12 cellular contexts compared by ENCODE assay signal in the genomic region with DNA sequence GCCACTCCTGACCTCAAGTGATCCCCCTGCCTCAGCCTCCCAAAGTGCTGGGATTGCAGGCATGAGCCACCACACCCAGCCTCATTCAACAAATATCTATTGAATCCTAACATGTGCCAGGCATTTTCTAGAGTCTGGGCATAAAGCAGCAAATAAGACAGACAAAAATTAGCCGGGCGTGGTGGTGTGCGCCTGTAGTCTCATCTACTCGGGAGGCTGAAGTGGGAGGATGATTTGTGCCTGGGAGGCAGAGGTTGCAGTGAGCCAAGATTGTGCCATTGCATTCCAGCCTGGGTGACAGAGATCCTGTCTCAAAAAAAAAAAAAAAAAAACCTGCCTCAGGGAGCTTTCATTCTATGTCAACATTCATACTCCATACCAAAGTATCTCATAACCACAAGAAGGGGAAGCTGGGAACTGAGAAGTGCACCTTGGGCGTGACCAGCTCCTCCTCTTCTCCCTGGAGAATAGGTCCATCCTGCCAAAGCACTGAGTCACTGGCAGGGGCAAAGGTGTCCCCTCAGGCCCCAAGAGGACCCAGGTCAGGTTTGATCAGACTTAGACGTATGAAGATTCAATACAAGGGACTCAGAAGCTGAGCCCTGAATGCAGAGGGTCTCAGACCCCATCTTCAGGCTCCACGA. TPM values are rescaled to one million over a fixed set of nuclear protein-coding genes. Genes with fewer than 3 reads are reported as not detected.
DNase-seq lines count a peak whose midpoint lies in the region; ATAC-seq and TF ChIP-seq lines count a peak whose summit lies in the region.
"Had no signal": no experiment of that assay in that cellular context is flagged by ENCODE, and none has a peak within 500 bp of the region (broad histone marks: within the 10 kb centered on the region; RNA-seq: fewer than 3 reads in every experiment).

No MANE protein-coding gene starts in this region.

- no peaks in the 10 kb centered on the region for H3K79me2 ChIP-seq in OCI-LY3 (ENCODE audit: low read length)

- peak overlapping the region; percentile 41 for H3K27ac Mint-ChIP-seq in T-helper 1 cell treated with Interleukin-12 subunit alpha and Interleukin-12 subunit beta and Interleukin-4 antibody, amounts not matched to agents 30 μg/mL and 1 μg/mL, for 36 hours
- H3K27ac Mint-ChIP-seq: activated naive CD8-positive, alpha-beta T cell treated with anti-CD3 and anti-CD28 coated beads, Interleukin-2, amount 10 ng/mL, durations not matched to agents 7 days and 5 days had no signal

- H3K4me1 ChIP-seq in OCI-LY3 (ENCODE audit: low read length) (peaks cover 65% of the 10 kb centered on the region), spleen (peaks cover 21 to 80% (median 66%) of the 10 kb centered on the region in 6 donors)

- H4K20me1 ChIP-seq in OCI-LY3 (ENCODE audit: insufficient read depth, low read length) = no peaks in the 10 kb centered on the region

- no peak overlapping the region for H3K4me3 Mint-ChIP-seq in T-helper 1 cell treated with Interleukin-12 subunit alpha and Interleukin-12 subunit beta and Interleukin-4 antibody, amounts not matched to agents 30 μg/mL and 1 μg/mL, for 36 hours
- H3K4me3 Mint-ChIP-seq: activated naive CD8-positive, alpha-beta T cell treated with anti-CD3 and anti-CD28 coated beads, Interleukin-2, amount 10 ng/mL, durations not matched to agents 7 days and 5 days had no signal

- H3K36me3 ChIP-seq in OCI-LY3 (replicated peaks; ENCODE audit: low read depth, low read length) (peaks cover 46% of the 10 kb centered on the region), spleen (peaks cover 0 to 91% (median 47%) of the 10 kb centered on the region in 6 donors)

- no peak for DNase-seq in T-helper 1 cell
- no peak for DNase-seq in dorsolateral prefrontal cortex
- peak; percentile 37 for DNase-seq in spleen
- DNase-seq in midbrain (lab: John Stamatoyannopoulos, UW) = no peak
- no peak for DNase-seq in nucleus accumbens (lab: John Stamatoyannopoulos, UW)
- DNase-seq: activated naive CD8-positive, alpha-beta T cell treated with anti-CD3 and anti-CD28 coated beads, Interleukin-2, amount 10 ng/mL, durations not matched to agents 7 days and 5 days; effector CD8-positive, alpha-beta T cell; stimulated activated CD4-positive, alpha-beta T cell treated with anti-CD3 and anti-CD28 coated beads, Interleukin-12 subunit alpha, Interleukin-12 subunit beta, amount 100 ng/mL, for 4 hours; stimulated activated naive CD4-positive, alpha-beta T cell had no signal

- H3K36me3 Mint-ChIP-seq in T-helper 1 cell treated with Interleukin-12 subunit alpha and Interleukin-12 subunit beta and Interleukin-4 antibody, amounts not matched to agents 30 μg/mL and 1 μg/mL, for 36 hours (ENCODE audit: low read depth) = peaks cover 36% of the 10 kb centered on the region

- 80 to 87% (median 83%) methylated on average over 7 of the region's 7 CpGs for WGBS in spleen, 5 donors

- no peak for TF ChIP-seq POLR2A in spleen (IDR thresholded peaks at IDR 0.05)

- no peak for ATAC-seq in GM21737 (IDR thresholded peaks at IDR 0.05; ENCODE audit: unreplicated experiment)

- H3K9me3 ChIP-seq in OCI-LY3 (ENCODE audit: insufficient read depth, low read length) (no peaks in the 10 kb centered on the region), spleen (no peaks in the 10 kb centered on the region)

- H3K4me3 ChIP-seq in OCI-LY3 (ENCODE audit: low read length) (no peak overlapping the region), dorsolateral prefrontal cortex (no peak overlapping the region), spleen (no peak overlapping the region)

- H3K27ac ChIP-seq in OCI-LY3 (ENCODE audit: low read length) (no peak overlapping the region), dorsolateral prefrontal cortex (peak overlapping the region in 35 of 59 donors; percentile 3 to 99 (median 82)), spleen (peak overlapping the region in 3 of 8 donors; percentile 17 to 82 (median 27))

- H3K9me3 Mint-ChIP-seq in T-helper 1 cell treated with Interleukin-12 subunit alpha and Interleukin-12 subunit beta and Interleukin-4 antibody, amounts not matched to agents 30 μg/mL and 1 μg/mL, for 36 hours = no peaks in the 10 kb centered on the region
- H3K9me3 Mint-ChIP-seq: activated naive CD8-positive, alpha-beta T cell treated with anti-CD3 and anti-CD28 coated beads, Interleukin-2, amount 10 ng/mL, durations not matched to agents 7 days and 5 days had no signal

- TF ChIP-seq CTCF in OCI-LY3 (IDR thresholded peaks at IDR 0.05; ENCODE audit: low read depth, low read length) = no peak
- no peak for TF ChIP-seq CTCF in dorsolateral prefrontal cortex (IDR thresholded peaks at IDR 0.05 in 54 of 56, conservative IDR thresholded peaks at IDR 0.05 in 2 of 56; ENCODE audit: low read depth in 1 of 56, partially characterized antibody in 56 of 56)
- TF ChIP-seq CTCF in spleen (IDR thresholded peaks at IDR 0.05 in 8 of 11, conservative IDR thresholded peaks at IDR 0.05 in 3 of 11) = no peak

- H3K4me1 Mint-ChIP-seq in T-helper 1 cell treated with Interleukin-12 subunit alpha and Interleukin-12 subunit beta and Interleukin-4 antibody, amounts not matched to agents 30 μg/mL and 1 μg/mL, for 36 hours (ENCODE audit: low read depth) = peaks cover 54% of the 10 kb centered on the region

- no peak overlapping the region for H3K9ac ChIP-seq in OCI-LY3 (ENCODE audit: low read length)

- H2AFZ ChIP-seq in OCI-LY3 (ENCODE audit: low read depth, low read length) = no peak overlapping the region

- H3K4me2 ChIP-seq in OCI-LY3 (ENCODE audit: low read length) = peak overlapping the region; percentile 21

- no peaks in the 10 kb centered on the region for H3K27me3 ChIP-seq in OCI-LY3 (ENCODE audit: low read depth, low read length)
- H3K27me3 ChIP-seq in dorsolateral prefrontal cortex = no peaks in the 10 kb centered on the region
- no peaks in the 10 kb centered on the region for H3K27me3 ChIP-seq in spleen (replicated peaks in 1 of 7)

- intact Hi-C loops in dorsolateral prefrontal cortex (cut with DNase I) = loop anchor here (2.0 to 5.0 kb wide), 2 partner anchors 16 to 54 kb away; no protein-coding TSS in a partner anchor
- intact Hi-C loops in spleen (cut with DNase I; ENCODE audit: low total_unique reads) = no loop called here

- H3K27me3 Mint-ChIP-seq in T-helper 1 cell treated with Interleukin-12 subunit alpha and Interleukin-12 subunit beta and Interleukin-4 antibody, amounts not matched to agents 30 μg/mL and 1 μg/mL, for 36 hours (ENCODE audit: low read depth) = no peaks in the 10 kb centered on the region
- H3K27me3 Mint-ChIP-seq: activated naive CD8-positive, alpha-beta T cell treated with anti-CD3 and anti-CD28 coated beads, Interleukin-2, amount 10 ng/mL, durations not matched to agents 7 days and 5 days had no signal

RNA-seq across cellular contexts. Expression of gene PPP1R15B, which starts 36.8 kb away (rescaled TPM):
- 10 to 100 TPM; 26.2 to 55.9 (median 35.6) TPM for total RNA-seq in dorsolateral prefrontal cortex
- 10 to 100 TPM; 46.3 to 73.1 (median 63.8) TPM for total RNA-seq in spleen
- 10 to 100 TPM; 10.8 to 17.2 (median 12.5) TPM for polyA plus RNA-seq in spleen

RNA-seq across cellular contexts. Expression of gene PIK3C2B, which starts 46.2 kb away (rescaled TPM):
- total RNA-seq in dorsolateral prefrontal cortex (100 to 1,000 TPM in 8 of 120 experiments, 10 to 100 TPM in 112; 38.4 to 188 (median 62.6) TPM), spleen (10 to 100 TPM; 45.8 to 72.2 (median 66.5) TPM)
- polyA plus RNA-seq in spleen = 10 to 100 TPM in 2 of 3 donors, 1 to 10 TPM in 1; 9.5 to 22.4 (median 10.8) TPM
